In genomic region chr4:76690091-76690905, GRCh38 we compare ENCODE assay signal across 8 cellular contexts.
DNase-seq lines count a peak whose midpoint lies in the region; ATAC-seq and TF ChIP-seq lines count a peak whose summit lies in the region.

No MANE protein-coding gene starts in this region.

- no peak for DNase-seq in activated T-cell treated with anti-CD3 and anti-CD28 coated beads, Interleukin-2, amount 50 U/mL, for 72 hours
- DNase-seq in activated T-cell treated with anti-CD3 and anti-CD28 coated beads, Interleukin-2, amount 50 U/mL, for 1 hour, result no peak
- DNase-seq in WERI-Rb-1 (no peak), hippocampal formation (lab: John Stamatoyannopoulos, UW) (no peak), iPS-NIHi7 (ENCODE audit: extremely low spot score) (no peak)
- DNase-seq in stimulated activated naive B cell treated with anti-CD40 and anti-IgM and Interleukin-4, amounts not matched to agents 10 μg/mL and 1 μg/mL and 100 μg/mL, for 72 hours, result no peak

- H3K36me3 ChIP-seq in WERI-Rb-1, result no peaks in the 10 kb centered on the region

- no peaks in the 10 kb centered on the region for H3K36me3 Mint-ChIP-seq in activated T-cell treated with anti-CD3 and anti-CD28 coated beads, Interleukin-2, amount 50 U/mL, for 72 hours (ENCODE audit: insufficient read depth in 2 of 2)
- H3K36me3 Mint-ChIP-seq in stimulated activated naive B cell treated with anti-CD40 and anti-IgM and Interleukin-4, amounts not matched to agents 10 μg/mL and 1 μg/mL and 100 μg/mL, for 72 hours, result peaks cover 0 to 2% of the 10 kb centered on the region in 2 donors

- peaks cover 20% of the 10 kb centered on the region for H3K4me1 Mint-ChIP-seq in activated T-cell treated with anti-CD3 and anti-CD28 coated beads, Interleukin-2, amount 50 U/mL, for 72 hours (ENCODE audit: low read depth)
- H3K4me1 Mint-ChIP-seq in stimulated activated naive B cell treated with anti-CD40 and anti-IgM and Interleukin-4, amounts not matched to agents 10 μg/mL and 1 μg/mL and 100 μg/mL, for 72 hours, result peaks cover 9 to 23% of the 10 kb centered on the region in 2 donors

- peaks cover 61% of the 10 kb centered on the region for H3K27me3 Mint-ChIP-seq in activated T-cell treated with anti-CD3 and anti-CD28 coated beads, Interleukin-2, amount 50 U/mL, for 72 hours (ENCODE audit: low read depth)
- H3K27me3 Mint-ChIP-seq in stimulated activated naive B cell treated with anti-CD40 and anti-IgM and Interleukin-4, amounts not matched to agents 10 μg/mL and 1 μg/mL and 100 μg/mL, for 72 hours, result peaks cover 53% of the 10 kb centered on the region in 2 donors

- H3K4me3 Mint-ChIP-seq in activated T-cell treated with anti-CD3 and anti-CD28 coated beads, Interleukin-2, amount 50 U/mL, for 72 hours, result peak overlapping the region; percentile 78 to 82
- H3K4me3 Mint-ChIP-seq in stimulated activated naive B cell treated with anti-CD40 and anti-IgM and Interleukin-4, amounts not matched to agents 10 μg/mL and 1 μg/mL and 100 μg/mL, for 72 hours, result peak overlapping the region; percentile 79 to 82

- H3K27ac ChIP-seq in WERI-Rb-1, result peak overlapping the region; percentile 72

- no peak overlapping the region for H3K27ac Mint-ChIP-seq in activated T-cell treated with anti-CD3 and anti-CD28 coated beads, Interleukin-2, amount 50 U/mL, for 72 hours
- H3K27ac Mint-ChIP-seq in stimulated activated naive B cell treated with anti-CD40 and anti-IgM and Interleukin-4, amounts not matched to agents 10 μg/mL and 1 μg/mL and 100 μg/mL, for 72 hours, result no peak overlapping the region

- no peak for ATAC-seq in activated T-cell treated with anti-CD3 and anti-CD28 coated beads, Interleukin-2, amount 50 U/mL, for 72 hours (replicated peaks in 1 of 2)
- no peak for ATAC-seq in stimulated activated naive B cell treated with anti-CD40 and anti-IgM and Interleukin-4, amounts not matched to agents 10 μg/mL and 1 μg/mL and 100 μg/mL, for 72 hours (replicated peaks)
- ATAC-seq in GM21619 (IDR thresholded peaks at IDR 0.05; ENCODE audit: unreplicated experiment), result no peak

- H3K27me3 ChIP-seq in WERI-Rb-1 (ENCODE audit: insufficient read depth, low read depth, severe bottlenecking), result no peaks in the 10 kb centered on the region

- H3K4me3 ChIP-seq in WERI-Rb-1 (ENCODE audit: low read depth, low read length), result peak overlapping the region; percentile 86
- peak overlapping the region; percentile 69 for H3K4me3 ChIP-seq in iPS-11a (ENCODE audit: low read depth, low read length)

- no peaks in the 10 kb centered on the region for H3K9me3 Mint-ChIP-seq in activated T-cell treated with anti-CD3 and anti-CD28 coated beads, Interleukin-2, amount 50 U/mL, for 72 hours
- no peaks in the 10 kb centered on the region for H3K9me3 Mint-ChIP-seq in stimulated activated naive B cell treated with anti-CD40 and anti-IgM and Interleukin-4, amounts not matched to agents 10 μg/mL and 1 μg/mL and 100 μg/mL, for 72 hours

- no peak for TF ChIP-seq CTCF in WERI-Rb-1 (IDR thresholded peaks at IDR 0.05; ENCODE audit: low read depth, low read length)

- H3K9me3 ChIP-seq in WERI-Rb-1 (ENCODE audit: severe bottlenecking), result no peaks in the 10 kb centered on the region
